In genomic region chr1:229270547-229271447, GRCh38 we compare ENCODE assay signal across 8 cellular contexts. TPM values are rescaled to one million over a fixed set of nuclear protein-coding genes. Genes with fewer than 3 reads are reported as not detected.
A peak's percentile ranks its signal among the peaks of the same experiment; 100 is the strongest.
DNase-seq lines count a peak whose midpoint lies in the region; ATAC-seq and TF ChIP-seq lines count a peak whose summit lies in the region.

Gene RAB4A, plus strand, starts transcription at chr1:229271111. Its CDS starts 229 bp downstream, at chr1:229271340.

- H3K36me3 ChIP-seq in aorta (ENCODE audit: control insufficient read depth in 1 of 2, insufficient read depth in 2 of 2, low read length in 1 of 2): no peaks in the 10 kb centered on the region

- TF ChIP-seq CTCF in GM10266 (IDR thresholded peaks at IDR 0.05; ENCODE audit: control insufficient read depth, insufficient read depth, low read depth, missing control alignments) (peak; percentile 11), astrocyte of the cerebellum (IDR thresholded peaks at IDR 0.05; ENCODE audit: low read depth, low read length, missing control alignments) (no peak)

- intact Hi-C loops in aorta (cut with DNase I): loop anchor here in 1 of 2 donors (5.0 kb wide), 1 partner anchor 67 kb away; no protein-coding TSS in a partner anchor

- peak within 1 kb of the TSS; percentile 75 to 92 for H3K27ac ChIP-seq in aorta (ENCODE audit: low read depth in 1 of 2, low read length in 2 of 2)

- in situ Hi-C loops in astrocyte of the cerebellum (cut with HindIII; ENCODE audit: low sequenced_read_pairs): no loop called here

- no peaks in the 10 kb centered on the region for H3K27me3 ChIP-seq in aorta (ENCODE audit: control insufficient read depth in 1 of 2, insufficient read depth in 2 of 2, low read length in 1 of 2)

- H3K4me3 ChIP-seq in astrocyte of the cerebellum (ENCODE audit: low read depth, low read length) (peak within 1 kb of the TSS; percentile 67), aorta (ENCODE audit: low read length in 2 of 2) (peak within 1 kb of the TSS; percentile 98 to 100)

- WGBS in aorta, 2 donors: 11 to 17% methylated on average over 58 to 95 of the region's 95 CpGs

- DNase-seq in GM10266 (ENCODE audit: extremely low spot score) (peak; percentile 97), NCI-H1092 treated with DMSO at 0.1 percent for 48 hours (lab: John Stamatoyannopoulos, UW) (peak; percentile 87), T-helper 22 cell (ENCODE audit: low read depth) (peak; percentile 55), astrocyte of the cerebellum (ENCODE audit: low read depth) (peak; percentile 59), hepatic stellate cell (ENCODE audit: low spot score) (peak; percentile 93), retina (peak; percentile 90), aorta (peak; percentile 92 to 96)

- H3K9me3 ChIP-seq in aorta (ENCODE audit: control insufficient read depth, low read length): no peaks in the 10 kb centered on the region

- ATAC-seq in HG02571 (IDR thresholded peaks at IDR 0.05; ENCODE audit: unreplicated experiment) (peak; percentile 90), aorta (ENCODE audit: low FRiP score) (peak; percentile 95)

- H3K4me1 ChIP-seq in aorta (ENCODE audit: control insufficient read depth in 1 of 2, insufficient read depth in 2 of 2, low read length in 2 of 2): peaks cover 0 to 2% of the 10 kb centered on the region in 2 donors

RNA-seq across cellular contexts. Expression of gene RAB4A, which starts in this region (rescaled TPM):
- total RNA-seq in aorta: 10 to 100 TPM; 58.2 to 60.5 TPM
- 10 to 100 TPM; 38.1 to 59.1 TPM for polyA plus RNA-seq in aorta

Comparison
In these comparisons a context has a peak if more than half of its experiments do, and no peak if none do; other contexts are left out.
1. Peak in every context shown above with its lines: DNase-seq, ATAC-seq, H3K4me3 ChIP-seq and H3K27ac ChIP-seq.